In the genomic region with DNA sequence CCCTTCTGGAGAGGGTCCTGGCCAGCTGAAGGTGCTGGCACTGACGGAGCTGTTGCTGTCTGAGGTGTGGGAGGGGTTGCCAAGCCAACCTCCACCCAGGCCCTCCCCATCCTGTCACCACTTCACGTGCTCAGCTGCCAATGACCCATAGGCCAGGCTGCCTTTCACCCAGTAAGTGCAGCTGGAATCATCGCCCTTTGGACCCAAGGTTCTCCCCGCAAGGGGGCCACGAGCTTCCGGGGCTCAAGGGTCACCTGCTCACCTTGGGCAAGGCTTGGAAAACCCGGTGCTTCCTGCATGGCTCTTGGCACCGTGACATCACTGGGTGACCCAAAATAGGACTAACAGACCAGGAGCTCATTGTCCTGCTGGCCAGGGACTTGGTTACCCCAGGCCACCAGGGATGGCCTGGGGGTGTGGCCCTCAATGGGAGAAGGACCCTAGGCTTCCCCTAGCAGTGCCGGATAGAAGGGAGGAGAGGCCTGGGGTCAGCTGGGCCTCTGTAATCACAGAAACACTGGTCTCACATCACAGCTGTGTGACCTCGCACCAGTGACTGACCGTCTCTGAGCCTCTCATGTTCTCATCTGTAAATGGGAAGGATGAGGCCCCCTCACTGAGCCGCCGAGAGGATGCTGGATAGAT, we compare ENCODE assay signal across 1 cellular context.
TF ChIP-seq lines count a peak whose summit lies in the region.

No MANE protein-coding gene starts in this region.

TF ChIP-seq in HepG2, 621 proteins besides CTCF, POLR2A, EP300 and RAD21 (continued from another document and continues in another):
- TF ChIP-seq, protein P1, sequence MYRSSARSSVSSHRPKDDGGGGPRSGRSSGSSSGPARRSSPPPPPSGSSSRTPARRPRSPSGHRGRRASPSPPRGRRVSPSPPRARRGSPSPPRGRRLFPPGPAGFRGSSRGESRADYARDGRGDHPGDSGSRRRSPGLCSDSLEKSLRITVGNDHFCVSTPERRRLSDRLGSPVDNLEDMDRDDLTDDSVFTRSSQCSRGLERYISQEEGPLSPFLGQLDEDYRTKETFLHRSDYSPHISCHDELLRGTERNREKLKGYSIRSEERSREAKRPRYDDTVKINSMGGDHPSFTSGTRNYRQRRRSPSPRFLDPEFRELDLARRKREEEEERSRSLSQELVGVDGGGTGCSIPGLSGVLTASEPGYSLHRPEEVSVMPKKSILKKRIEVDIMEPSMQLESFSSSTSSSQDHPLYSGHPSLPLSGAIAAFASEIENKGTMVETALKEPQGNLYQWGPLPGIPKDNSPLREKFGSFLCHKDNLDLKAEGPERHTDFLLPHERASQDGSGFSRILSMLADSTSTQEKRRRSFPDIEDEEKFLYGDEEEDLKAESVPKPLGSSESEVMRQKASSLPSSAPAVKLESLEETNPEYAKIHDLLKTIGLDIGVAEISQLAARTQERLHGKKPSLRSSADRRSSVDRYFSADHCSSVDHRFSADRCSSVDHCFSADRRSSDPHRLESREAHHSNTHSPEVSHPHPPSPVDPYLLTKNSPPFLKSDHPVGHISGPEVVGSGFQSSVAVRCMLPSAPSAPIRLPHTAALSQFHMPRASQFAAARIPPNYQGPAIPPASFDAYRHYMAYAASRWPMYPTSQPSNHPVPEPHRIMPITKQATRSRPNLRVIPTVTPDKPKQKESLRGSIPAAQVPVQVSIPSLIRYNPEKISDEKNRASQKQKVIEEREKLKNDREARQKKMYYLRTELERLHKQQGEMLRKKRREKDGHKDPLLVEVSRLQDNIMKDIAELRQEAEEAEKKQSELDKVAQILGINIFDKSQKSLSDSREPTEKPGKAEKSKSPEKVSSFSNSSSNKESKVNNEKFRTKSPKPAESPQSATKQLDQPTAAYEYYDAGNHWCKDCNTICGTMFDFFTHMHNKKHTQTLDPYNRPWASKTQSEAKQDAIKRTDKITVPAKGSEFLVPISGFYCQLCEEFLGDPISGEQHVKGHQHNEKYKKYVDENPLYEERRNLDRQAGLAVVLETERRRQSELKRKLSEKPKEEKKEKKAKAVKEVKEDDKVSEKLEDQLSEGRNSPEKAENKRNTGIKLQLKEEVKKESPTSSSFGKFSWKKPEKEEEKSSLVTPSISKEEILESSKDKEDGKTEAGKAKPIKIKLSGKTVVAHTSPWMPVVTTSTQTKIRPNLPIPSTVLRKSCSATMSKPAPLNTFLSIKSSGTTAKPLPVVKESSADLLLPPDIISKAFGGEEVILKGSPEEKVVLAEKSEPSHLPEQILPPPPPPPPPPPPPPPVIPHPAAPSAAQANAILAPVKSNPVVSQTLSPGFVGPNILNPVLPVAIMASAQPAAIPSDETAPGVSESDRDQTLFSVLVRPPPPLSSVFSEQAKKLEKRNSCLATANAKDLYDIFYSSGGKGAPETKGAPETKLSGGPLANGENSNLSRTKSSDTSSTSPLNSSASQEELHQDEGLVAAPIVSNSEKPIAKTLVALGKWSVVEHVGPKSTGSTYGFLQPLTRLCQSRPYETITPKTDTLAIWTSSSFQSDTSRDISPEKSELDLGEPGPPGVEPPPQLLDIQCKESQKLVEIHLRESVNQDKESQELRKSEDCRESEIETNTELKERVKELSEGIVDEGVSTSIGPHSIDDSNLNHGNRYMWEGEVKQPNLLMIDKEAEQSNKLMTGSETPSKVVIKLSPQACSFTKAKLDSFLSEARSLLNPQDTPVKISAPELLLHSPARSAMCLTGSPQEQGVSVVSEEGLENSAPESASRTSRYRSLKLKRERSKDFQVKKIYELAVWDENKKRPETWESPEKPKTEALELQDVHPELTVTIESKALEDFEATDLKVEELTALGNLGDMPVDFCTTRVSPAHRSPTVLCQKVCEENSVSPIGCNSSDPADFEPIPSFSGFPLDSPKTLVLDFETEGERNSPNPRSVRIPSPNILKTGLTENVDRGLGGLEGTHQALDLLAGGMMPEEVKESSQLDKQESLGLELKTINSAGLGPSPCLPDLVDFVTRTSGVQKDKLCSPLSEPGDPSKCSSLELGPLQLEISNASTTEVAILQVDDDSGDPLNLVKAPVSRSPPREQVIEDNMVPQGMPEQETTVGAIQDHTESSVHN (CRISPR knock-in tag; IDR thresholded peaks at IDR 0.05) = peak; percentile 64; the same call in 1 of the 2 replicates
- no peak for TF ChIP-seq MAFK (conservative IDR thresholded peaks at IDR 0.05 in 1 of 2, IDR thresholded peaks at IDR 0.05 in 1 of 2; ENCODE audit: low read length in 2 of 2)
- TF ChIP-seq ZNF274 (CRISPR knock-in tag; IDR thresholded peaks at IDR 0.05) = peak; percentile 88
- TF ChIP-seq ZNF558 (CRISPR knock-in tag; IDR thresholded peaks at IDR 0.05; ENCODE audit: borderline replicate concordance) = peak; percentile 56; the same call in 1 of the 2 replicates
- TF ChIP-seq ZNF792 (CRISPR knock-in tag; IDR thresholded peaks at IDR 0.05) = peak; percentile 59; the same call in 1 of the 2 replicates
- TF ChIP-seq ZNF354B (CRISPR knock-in tag; IDR thresholded peaks at IDR 0.05) = no peak
- TF ChIP-seq, protein P2, sequence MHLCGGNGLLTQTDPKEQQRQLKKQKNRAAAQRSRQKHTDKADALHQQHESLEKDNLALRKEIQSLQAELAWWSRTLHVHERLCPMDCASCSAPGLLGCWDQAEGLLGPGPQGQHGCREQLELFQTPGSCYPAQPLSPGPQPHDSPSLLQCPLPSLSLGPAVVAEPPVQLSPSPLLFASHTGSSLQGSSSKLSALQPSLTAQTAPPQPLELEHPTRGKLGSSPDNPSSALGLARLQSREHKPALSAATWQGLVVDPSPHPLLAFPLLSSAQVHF (CRISPR knock-in tag; IDR thresholded peaks at IDR 0.05) = no peak
- TF ChIP-seq, protein P3, sequence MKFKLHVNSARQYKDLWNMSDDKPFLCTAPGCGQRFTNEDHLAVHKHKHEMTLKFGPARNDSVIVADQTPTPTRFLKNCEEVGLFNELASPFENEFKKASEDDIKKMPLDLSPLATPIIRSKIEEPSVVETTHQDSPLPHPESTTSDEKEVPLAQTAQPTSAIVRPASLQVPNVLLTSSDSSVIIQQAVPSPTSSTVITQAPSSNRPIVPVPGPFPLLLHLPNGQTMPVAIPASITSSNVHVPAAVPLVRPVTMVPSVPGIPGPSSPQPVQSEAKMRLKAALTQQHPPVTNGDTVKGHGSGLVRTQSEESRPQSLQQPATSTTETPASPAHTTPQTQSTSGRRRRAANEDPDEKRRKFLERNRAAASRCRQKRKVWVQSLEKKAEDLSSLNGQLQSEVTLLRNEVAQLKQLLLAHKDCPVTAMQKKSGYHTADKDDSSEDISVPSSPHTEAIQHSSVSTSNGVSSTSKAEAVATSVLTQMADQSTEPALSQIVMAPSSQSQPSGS (CRISPR knock-in tag; IDR thresholded peaks at IDR 0.05) = peak; percentile 95
- TF ChIP-seq RNF2 (conservative IDR thresholded peaks at IDR 0.05; ENCODE audit: low read depth) = peak; percentile 62; the same call in 1 of the 2 replicates
- peak; percentile 89 for TF ChIP-seq ZFX (CRISPR knock-in tag; IDR thresholded peaks at IDR 0.05; ENCODE audit: low read depth)
- no peak for TF ChIP-seq ZNF879 (CRISPR knock-in tag; IDR thresholded peaks at IDR 0.05)
- peak; percentile 80; the same call in 1 of the 2 replicates for TF ChIP-seq FOXJ3 (CRISPR knock-in tag; IDR thresholded peaks at IDR 0.05; ENCODE audit: borderline replicate concordance)
- TF ChIP-seq, protein P4, sequence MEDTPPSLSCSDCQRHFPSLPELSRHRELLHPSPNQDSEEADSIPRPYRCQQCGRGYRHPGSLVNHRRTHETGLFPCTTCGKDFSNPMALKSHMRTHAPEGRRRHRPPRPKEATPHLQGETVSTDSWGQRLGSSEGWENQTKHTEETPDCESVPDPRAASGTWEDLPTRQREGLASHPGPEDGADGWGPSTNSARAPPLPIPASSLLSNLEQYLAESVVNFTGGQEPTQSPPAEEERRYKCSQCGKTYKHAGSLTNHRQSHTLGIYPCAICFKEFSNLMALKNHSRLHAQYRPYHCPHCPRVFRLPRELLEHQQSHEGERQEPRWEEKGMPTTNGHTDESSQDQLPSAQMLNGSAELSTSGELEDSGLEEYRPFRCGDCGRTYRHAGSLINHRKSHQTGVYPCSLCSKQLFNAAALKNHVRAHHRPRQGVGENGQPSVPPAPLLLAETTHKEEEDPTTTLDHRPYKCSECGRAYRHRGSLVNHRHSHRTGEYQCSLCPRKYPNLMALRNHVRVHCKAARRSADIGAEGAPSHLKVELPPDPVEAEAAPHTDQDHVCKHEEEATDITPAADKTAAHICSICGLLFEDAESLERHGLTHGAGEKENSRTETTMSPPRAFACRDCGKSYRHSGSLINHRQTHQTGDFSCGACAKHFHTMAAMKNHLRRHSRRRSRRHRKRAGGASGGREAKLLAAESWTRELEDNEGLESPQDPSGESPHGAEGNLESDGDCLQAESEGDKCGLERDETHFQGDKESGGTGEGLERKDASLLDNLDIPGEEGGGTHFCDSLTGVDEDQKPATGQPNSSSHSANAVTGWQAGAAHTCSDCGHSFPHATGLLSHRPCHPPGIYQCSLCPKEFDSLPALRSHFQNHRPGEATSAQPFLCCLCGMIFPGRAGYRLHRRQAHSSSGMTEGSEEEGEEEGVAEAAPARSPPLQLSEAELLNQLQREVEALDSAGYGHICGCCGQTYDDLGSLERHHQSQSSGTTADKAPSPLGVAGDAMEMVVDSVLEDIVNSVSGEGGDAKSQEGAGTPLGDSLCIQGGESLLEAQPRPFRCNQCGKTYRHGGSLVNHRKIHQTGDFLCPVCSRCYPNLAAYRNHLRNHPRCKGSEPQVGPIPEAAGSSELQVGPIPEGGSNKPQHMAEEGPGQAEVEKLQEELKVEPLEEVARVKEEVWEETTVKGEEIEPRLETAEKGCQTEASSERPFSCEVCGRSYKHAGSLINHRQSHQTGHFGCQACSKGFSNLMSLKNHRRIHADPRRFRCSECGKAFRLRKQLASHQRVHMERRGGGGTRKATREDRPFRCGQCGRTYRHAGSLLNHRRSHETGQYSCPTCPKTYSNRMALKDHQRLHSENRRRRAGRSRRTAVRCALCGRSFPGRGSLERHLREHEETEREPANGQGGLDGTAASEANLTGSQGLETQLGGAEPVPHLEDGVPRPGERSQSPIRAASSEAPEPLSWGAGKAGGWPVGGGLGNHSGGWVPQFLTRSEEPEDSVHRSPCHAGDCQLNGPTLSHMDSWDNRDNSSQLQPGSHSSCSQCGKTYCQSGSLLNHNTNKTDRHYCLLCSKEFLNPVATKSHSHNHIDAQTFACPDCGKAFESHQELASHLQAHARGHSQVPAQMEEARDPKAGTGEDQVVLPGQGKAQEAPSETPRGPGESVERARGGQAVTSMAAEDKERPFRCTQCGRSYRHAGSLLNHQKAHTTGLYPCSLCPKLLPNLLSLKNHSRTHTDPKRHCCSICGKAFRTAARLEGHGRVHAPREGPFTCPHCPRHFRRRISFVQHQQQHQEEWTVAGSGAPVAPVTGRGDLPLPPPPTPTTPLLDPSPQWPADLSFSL (CRISPR knock-in tag; IDR thresholded peaks at IDR 0.05) = no peak
- no peak for TF ChIP-seq ZNF17 (CRISPR knock-in tag; IDR thresholded peaks at IDR 0.05)
- TF ChIP-seq ZNF839 (CRISPR knock-in tag; IDR thresholded peaks at IDR 0.05; ENCODE audit: borderline replicate concordance) = no peak; the same call in 1 of the 2 replicates
- TF ChIP-seq, protein P5, sequence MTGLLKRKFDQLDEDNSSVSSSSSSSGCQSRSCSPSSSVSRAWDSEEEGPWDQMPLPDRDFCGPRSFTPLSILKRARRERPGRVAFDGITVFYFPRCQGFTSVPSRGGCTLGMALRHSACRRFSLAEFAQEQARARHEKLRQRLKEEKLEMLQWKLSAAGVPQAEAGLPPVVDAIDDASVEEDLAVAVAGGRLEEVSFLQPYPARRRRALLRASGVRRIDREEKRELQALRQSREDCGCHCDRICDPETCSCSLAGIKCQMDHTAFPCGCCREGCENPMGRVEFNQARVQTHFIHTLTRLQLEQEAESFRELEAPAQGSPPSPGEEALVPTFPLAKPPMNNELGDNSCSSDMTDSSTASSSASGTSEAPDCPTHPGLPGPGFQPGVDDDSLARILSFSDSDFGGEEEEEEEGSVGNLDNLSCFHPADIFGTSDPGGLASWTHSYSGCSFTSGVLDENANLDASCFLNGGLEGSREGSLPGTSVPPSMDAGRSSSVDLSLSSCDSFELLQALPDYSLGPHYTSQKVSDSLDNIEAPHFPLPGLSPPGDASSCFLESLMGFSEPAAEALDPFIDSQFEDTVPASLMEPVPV (CRISPR knock-in tag; IDR thresholded peaks at IDR 0.05) = peak; percentile 95
- TF ChIP-seq ARNTL (CRISPR knock-in tag; IDR thresholded peaks at IDR 0.05) = peak; percentile 99
- peak; percentile 95 for TF ChIP-seq ZNF292 (CRISPR knock-in tag; IDR thresholded peaks at IDR 0.05; ENCODE audit: borderline replicate concordance, low read depth)
- peak; percentile 57; the same call in 1 of the 2 replicates for TF ChIP-seq WIZ (CRISPR knock-in tag; IDR thresholded peaks at IDR 0.05)
- TF ChIP-seq, protein P6, sequence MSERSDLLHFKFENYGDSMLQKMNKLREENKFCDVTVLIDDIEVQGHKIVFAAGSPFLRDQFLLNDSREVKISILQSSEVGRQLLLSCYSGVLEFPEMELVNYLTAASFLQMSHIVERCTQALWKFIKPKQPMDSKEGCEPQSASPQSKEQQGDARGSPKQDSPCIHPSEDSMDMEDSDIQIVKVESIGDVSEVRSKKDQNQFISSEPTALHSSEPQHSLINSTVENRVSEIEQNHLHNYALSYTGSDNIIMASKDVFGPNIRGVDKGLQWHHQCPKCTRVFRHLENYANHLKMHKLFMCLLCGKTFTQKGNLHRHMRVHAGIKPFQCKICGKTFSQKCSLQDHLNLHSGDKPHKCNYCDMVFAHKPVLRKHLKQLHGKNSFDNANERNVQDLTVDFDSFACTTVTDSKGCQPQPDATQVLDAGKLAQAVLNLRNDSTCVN (CRISPR knock-in tag; IDR thresholded peaks at IDR 0.05; ENCODE audit: borderline replicate concordance) = no peak
- TF ChIP-seq, protein P7, sequence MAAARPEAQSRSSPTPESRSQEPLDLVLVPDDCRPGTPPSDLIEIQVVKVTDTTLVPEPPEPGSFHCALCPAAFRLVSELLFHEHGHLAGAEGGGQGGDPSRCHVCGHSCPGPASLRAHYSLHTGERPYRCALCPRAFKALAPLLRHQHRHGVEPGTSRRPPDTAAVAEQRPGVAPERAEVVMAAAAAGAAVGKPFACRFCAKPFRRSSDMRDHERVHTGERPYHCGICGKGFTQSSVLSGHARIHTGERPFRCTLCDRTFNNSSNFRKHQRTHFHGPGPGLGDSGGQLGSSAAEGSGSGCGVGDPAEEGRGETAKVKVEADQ (CRISPR knock-in tag; IDR thresholded peaks at IDR 0.05; ENCODE audit: borderline replicate concordance) = peak; percentile 22; the same call in 1 of the 2 replicates
- peak; percentile 99 for TF ChIP-seq MIER3 (CRISPR knock-in tag; IDR thresholded peaks at IDR 0.05; ENCODE audit: borderline replicate concordance)
- peak; percentile 100 for TF ChIP-seq HIVEP1 (CRISPR knock-in tag; IDR thresholded peaks at IDR 0.05)
- TF ChIP-seq, protein P8, sequence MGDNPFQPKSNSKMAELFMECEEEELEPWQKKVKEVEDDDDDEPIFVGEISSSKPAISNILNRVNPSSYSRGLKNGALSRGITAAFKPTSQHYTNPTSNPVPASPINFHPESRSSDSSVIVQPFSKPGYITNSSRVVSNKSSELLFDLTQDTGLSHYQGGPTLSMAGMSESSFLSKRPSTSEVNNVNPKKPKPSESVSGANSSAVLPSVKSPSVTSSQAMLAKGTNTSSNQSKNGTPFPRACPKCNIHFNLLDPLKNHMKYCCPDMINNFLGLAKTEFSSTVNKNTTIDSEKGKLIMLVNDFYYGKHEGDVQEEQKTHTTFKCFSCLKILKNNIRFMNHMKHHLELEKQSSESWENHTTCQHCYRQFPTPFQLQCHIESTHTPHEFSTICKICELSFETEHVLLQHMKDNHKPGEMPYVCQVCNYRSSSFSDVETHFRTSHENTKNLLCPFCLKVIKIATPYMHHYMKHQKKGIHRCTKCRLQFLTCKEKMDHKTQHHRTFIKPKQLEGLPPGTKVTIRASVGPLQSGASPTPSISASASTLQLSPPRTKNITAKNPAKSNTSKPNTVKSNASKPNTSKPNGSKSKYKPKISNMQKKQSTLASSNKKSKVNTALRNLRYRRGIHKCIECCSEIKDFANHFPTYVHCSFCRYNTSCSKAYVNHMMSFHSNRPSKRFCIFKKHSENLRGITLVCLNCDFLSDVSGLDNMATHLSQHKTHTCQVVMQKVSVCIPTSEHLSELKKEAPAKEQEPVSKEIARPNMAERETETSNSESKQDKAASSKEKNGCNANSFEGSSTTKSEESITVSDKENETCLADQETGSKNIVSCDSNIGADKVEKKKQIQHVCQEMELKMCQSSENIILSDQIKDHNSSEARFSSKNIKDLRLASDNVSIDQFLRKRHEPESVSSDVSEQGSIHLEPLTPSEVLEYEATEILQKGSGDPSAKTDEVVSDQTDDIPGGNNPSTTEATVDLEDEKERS (CRISPR knock-in tag; IDR thresholded peaks at IDR 0.05) = peak; percentile 78; the same call in 1 of the 2 replicates
